Comparison of ENCODE assay signal across 1 cellular context in genomic region chr6:130841128-130841728, GRCh38.
TF ChIP-seq lines count a peak whose summit lies in the region.

No MANE protein-coding gene starts in this region.

TF ChIP-seq in H1, 55 proteins besides CTCF, POLR2A, EP300 and RAD21:
- TF ChIP-seq USF2 (IDR thresholded peaks at IDR 0.05; ENCODE audit: low read length) (no peak), SP2 (IDR thresholded peaks at IDR 0.05; ENCODE audit: low read length) (no peak), ATF3 (IDR thresholded peaks at IDR 0.05; ENCODE audit: insufficient read depth, low read depth, low read length) (no peak), BRCA1 (IDR thresholded peaks at IDR 0.05; ENCODE audit: low read depth, low read length) (no peak), RNF2 (IDR thresholded peaks at IDR 0.05; ENCODE audit: borderline replicate concordance, low read depth, low read length, missing control alignments, poor library complexity, severe bottlenecking) (no peak), CHD7 (IDR thresholded peaks at IDR 0.05; ENCODE audit: insufficient replicate concordance, low read length) (no peak), CREB1 (IDR thresholded peaks at IDR 0.05) (no peak), E2F6 (IDR thresholded peaks at IDR 0.05) (no peak), POLR2AphosphoS5 (IDR thresholded peaks at IDR 0.05; ENCODE audit: low read depth, low read length) (no peak), CBX5 (IDR thresholded peaks at IDR 0.05; ENCODE audit: low read depth, low read length) (no peak), JUN (IDR thresholded peaks at IDR 0.05; ENCODE audit: low read depth, low read length) (no peak), RBBP5 (IDR thresholded peaks at IDR 0.05; ENCODE audit: borderline replicate concordance, low read depth, low read length) (no peak), GABPA (IDR thresholded peaks at IDR 0.05; ENCODE audit: borderline replicate concordance, insufficient read depth, low read length) (no peak)
